8 cellular contexts compared by ENCODE assay signal in genomic region chr10:88989824-88990527, GRCh38. TPM values are rescaled to one million over a fixed set of nuclear protein-coding genes. Genes with fewer than 3 reads are reported as not detected.
DNase-seq lines count a peak whose midpoint lies in the region; ATAC-seq, FAIRE-seq and TF ChIP-seq lines count a peak whose summit lies in the region.

No MANE protein-coding gene starts in this region.

- TF ChIP-seq CTCF in foreskin keratinocyte (conservative IDR thresholded peaks at IDR 0.05) (no peak), ovary (IDR thresholded peaks at IDR 0.05) (peak in 2 of 3 donors; percentile 9 to 13)

- WGBS in ovary, 3 donors: 0 to 1% (median 1%) methylated on average over 13 of the region's 13 CpGs

- peak; percentile 72 for TF ChIP-seq POLR2A in ovary (IDR thresholded peaks at IDR 0.05)

- H3K4me3 ChIP-seq in ovary: peak overlapping the region; percentile 88

- peaks cover 7% of the 10 kb centered on the region for H3K9me3 Mint-ChIP-seq in activated CD4-positive, alpha-beta T cell treated with anti-CD3 and anti-CD28 coated beads for 36 hours (ENCODE audit: low read depth)
- peaks cover 3% of the 10 kb centered on the region for H3K9me3 Mint-ChIP-seq in activated CD4-positive, alpha-beta memory T cell treated with anti-CD3 and anti-CD28 coated beads for 36 hours

- H3K27me3 ChIP-seq in foreskin keratinocyte (no peaks in the 10 kb centered on the region), ovary (no peaks in the 10 kb centered on the region)

- POLR2A ChIA-PET in activated CD4-positive, alpha-beta T cell treated with anti-CD3 and anti-CD28 coated beads for 36 hours (lab: Charles Lee): interaction anchor here (0.6 to 1.2 kb wide), 4 partner anchors 11 to 109 kb away, joined by 3 to 8 read pairs (median 4); no protein-coding TSS in a partner anchor
- POLR2A ChIA-PET in activated CD4-positive, alpha-beta memory T cell treated with anti-CD3 and anti-CD28 coated beads for 36 hours (lab: Charles Lee): interaction anchor here (0.6 to 4.8 kb wide), 18 partner anchors 9 to 217 kb away, joined by 3 to 122 read pairs (median 4); partner anchors contain the start of genes CH25H and STAMBPL1

- no peaks in the 10 kb centered on the region for H3K36me3 ChIP-seq in ovary

- DNase-seq in activated CD4-positive, alpha-beta T cell treated with anti-CD3 and anti-CD28 coated beads for 36 hours: no peak
- no peak for DNase-seq in activated CD4-positive, alpha-beta T cell treated with anti-CD3 and anti-CD28 coated beads, Interleukin-2, amount 50 U/mL, for 48 hours
- DNase-seq in activated CD4-positive, alpha-beta memory T cell treated with anti-CD3 and anti-CD28 coated beads for 36 hours: no peak
- DNase-seq in foreskin keratinocyte (no peak), ovary (peak in 2 of 5 donors; percentile 65 to 81), LoVo (ENCODE audit: low spot score) (no peak), frontal cortex (ENCODE audit: low spot score in 2 of 2) (no peak)

- H3K27ac ChIP-seq in foreskin keratinocyte (peak overlapping the region; percentile 90), ovary (peak overlapping the region; percentile 99 to 100)

- ATAC-seq in activated CD4-positive, alpha-beta T cell treated with anti-CD3 and anti-CD28 coated beads for 36 hours: no peak
- ATAC-seq in HG03280 (IDR thresholded peaks at IDR 0.05; ENCODE audit: unreplicated experiment): peak; percentile 0
- ATAC-seq in foreskin keratinocyte: no peak

- no peaks in the 10 kb centered on the region for H3K27me3 Mint-ChIP-seq in activated CD4-positive, alpha-beta T cell treated with anti-CD3 and anti-CD28 coated beads for 36 hours
- H3K27me3 Mint-ChIP-seq in activated CD4-positive, alpha-beta memory T cell treated with anti-CD3 and anti-CD28 coated beads for 36 hours: no peaks in the 10 kb centered on the region

- peak overlapping the region; percentile 87 for H3K4me3 Mint-ChIP-seq in activated CD4-positive, alpha-beta T cell treated with anti-CD3 and anti-CD28 coated beads for 36 hours
- H3K4me3 Mint-ChIP-seq in activated CD4-positive, alpha-beta memory T cell treated with anti-CD3 and anti-CD28 coated beads for 36 hours: peak overlapping the region; percentile 86

- intact Hi-C loops in activated CD4-positive, alpha-beta T cell treated with anti-CD3 and anti-CD28 coated beads for 36 hours (cut with DNase I, micrococcal nuclease): loop anchor here (1.0 to 10.0 kb wide), 12 partner anchors 11 to 1885 kb away; partner anchors contain the start of genes STAMBPL1 (in 2 of the 2), IFIT5 (in 1 of the 2), KIF20B (in 1 of the 2) and KLLN (in 1 of the 2)
- intact Hi-C loops in activated CD4-positive, alpha-beta memory T cell treated with anti-CD3 and anti-CD28 coated beads for 36 hours (cut with micrococcal nuclease): loop anchor here (1.0 to 10.0 kb wide), 9 partner anchors 15 to 1127 kb away; partner anchors contain the start of genes IFIT5, KLLN, PTEN and STAMBPL1
- intact Hi-C loops in ovary (cut with DNase I): loop anchor here in 3 of 4 donors (2.0 to 5.0 kb wide), 2 partner anchors 53 to 55 kb away; no protein-coding TSS in a partner anchor

- peaks cover 14% of the 10 kb centered on the region for H3K36me3 Mint-ChIP-seq in activated CD4-positive, alpha-beta T cell treated with anti-CD3 and anti-CD28 coated beads for 36 hours (ENCODE audit: low read depth)
- peaks cover 30% of the 10 kb centered on the region for H3K36me3 Mint-ChIP-seq in activated CD4-positive, alpha-beta memory T cell treated with anti-CD3 and anti-CD28 coated beads for 36 hours

- H3K9me3 ChIP-seq in ovary: no peaks in the 10 kb centered on the region

- CTCF ChIA-PET in activated CD4-positive, alpha-beta T cell treated with anti-CD3 and anti-CD28 coated beads for 36 hours (lab: Charles Lee): interaction anchor here (0.6 to 6.3 kb wide), 16 partner anchors 11 to 654 kb away, joined by 3 to 53 read pairs (median 5); no protein-coding TSS in a partner anchor
- CTCF ChIA-PET in activated CD4-positive, alpha-beta memory T cell treated with anti-CD3 and anti-CD28 coated beads for 36 hours (lab: Charles Lee): interaction anchor here (0.8 to 5.8 kb wide), 13 partner anchors 9 to 342 kb away, joined by 3 to 89 read pairs (median 5); partner anchors contain the start of gene CH25H

- peak overlapping the region; percentile 94 for H3K27ac Mint-ChIP-seq in activated CD4-positive, alpha-beta T cell treated with anti-CD3 and anti-CD28 coated beads for 36 hours
- peak overlapping the region; percentile 96 for H3K27ac Mint-ChIP-seq in activated CD4-positive, alpha-beta memory T cell treated with anti-CD3 and anti-CD28 coated beads for 36 hours

- no peak for FAIRE-seq in frontal cortex (lab: Jason Lieb, UNC)

- H3K4me1 ChIP-seq in foreskin keratinocyte (peaks cover 29% of the 10 kb centered on the region), ovary (ENCODE audit: insufficient read depth) (peaks cover 6% of the 10 kb centered on the region)

- TF ChIP-seq EP300 in ovary (IDR thresholded peaks at IDR 0.05): peak; percentile 23

- peaks cover 59% of the 10 kb centered on the region for H3K4me1 Mint-ChIP-seq in activated CD4-positive, alpha-beta T cell treated with anti-CD3 and anti-CD28 coated beads for 36 hours
- H3K4me1 Mint-ChIP-seq in activated CD4-positive, alpha-beta memory T cell treated with anti-CD3 and anti-CD28 coated beads for 36 hours (ENCODE audit: low read depth): peaks cover 64% of the 10 kb centered on the region

RNA-seq across cellular contexts. Expression of gene FAS, which starts 0.6 kb away (rescaled TPM):
- total RNA-seq in activated CD4-positive, alpha-beta T cell treated with anti-CD3 and anti-CD28 coated beads for 36 hours: 10 to 100 TPM; 34.1 to 34.9 TPM
- 10 to 100 TPM; 62.2 to 63.5 TPM for total RNA-seq in activated CD4-positive, alpha-beta memory T cell treated with anti-CD3 and anti-CD28 coated beads for 36 hours
- 18.0 and 24.1 TPM in 2 replicates for total RNA-seq in foreskin keratinocyte
- polyA plus RNA-seq in foreskin keratinocyte: 8.5 and 12.4 TPM in 2 replicates
- total RNA-seq in ovary: 10 to 100 TPM; 41.4 to 75.9 (median 46.5) TPM
- polyA plus RNA-seq in ovary: 10 to 100 TPM; 33.1 to 35.0 TPM
- total RNA-seq in frontal cortex: 1.6 TPM

RNA-seq across cellular contexts. Expression of gene ACTA2, which starts 37.4 kb away (rescaled TPM):
- total RNA-seq in activated CD4-positive, alpha-beta T cell treated with anti-CD3 and anti-CD28 coated beads for 36 hours: 10 to 100 TPM in 1 of 2 experiments, 1 to 10 TPM in 1; 8.5 to 10.2 TPM
- 10 to 100 TPM; 18.6 to 23.3 TPM for total RNA-seq in activated CD4-positive, alpha-beta memory T cell treated with anti-CD3 and anti-CD28 coated beads for 36 hours
- 10.3 and 12.2 TPM in 2 replicates for total RNA-seq in foreskin keratinocyte
- 10.2 and 10.9 TPM in 2 replicates for polyA plus RNA-seq in foreskin keratinocyte
- 1,000 to 10,000 TPM in 2 of 7 donors, 100 to 1,000 TPM in 5; 154 to 1,797 (median 461) TPM for total RNA-seq in ovary
- polyA plus RNA-seq in ovary: 1,000 to 10,000 TPM in 1 of 2 donors, 100 to 1,000 TPM in 1; 777 to 5,219 TPM
- total RNA-seq in frontal cortex: 26.1 TPM
